ENCODE assay signal across 6 cellular contexts in genomic region chr16:66811043-66811442, GRCh38. TPM values are rescaled to one million over a fixed set of nuclear protein-coding genes. Genes with fewer than 3 reads are reported as not detected.
"Had no signal": no experiment of that assay in that cellular context is flagged by ENCODE, and none has a peak within 500 bp of the region (broad histone marks: within the 10 kb centered on the region; RNA-seq: fewer than 3 reads in every experiment).

No MANE protein-coding gene starts in this region.

- H3K9me3 Mint-ChIP-seq: GM23338, H9 had no signal

- H3K4me3 ChIP-seq: GM23338 had no signal

- H3K27ac Mint-ChIP-seq: GM23338, H9 had no signal

- H3K4me1 Mint-ChIP-seq: GM23338, H9 had no signal

- H3K4me3 Mint-ChIP-seq: GM23338, H9 had no signal

- ATAC-seq: GM23338 had no signal

- DNase-seq: H9, HCEC 1CT, IMR-90 had no signal

RNA-seq across cellular contexts. Expression of gene TERB1, which starts 9.7 kb away (rescaled TPM):
- total RNA-seq: GM23338, H1, H9, HT-29, IMR-90 had no signal
- polyA plus RNA-seq: GM23338, H1, IMR-90 had no signal

RNA-seq across cellular contexts. Expression of gene CA7, which starts 33.2 kb away (rescaled TPM):
- total RNA-seq: HT-29, IMR-90 had no signal
- polyA plus RNA-seq: IMR-90 had no signal
